ENCODE assay signal across 1 cellular context in the genomic region with DNA sequence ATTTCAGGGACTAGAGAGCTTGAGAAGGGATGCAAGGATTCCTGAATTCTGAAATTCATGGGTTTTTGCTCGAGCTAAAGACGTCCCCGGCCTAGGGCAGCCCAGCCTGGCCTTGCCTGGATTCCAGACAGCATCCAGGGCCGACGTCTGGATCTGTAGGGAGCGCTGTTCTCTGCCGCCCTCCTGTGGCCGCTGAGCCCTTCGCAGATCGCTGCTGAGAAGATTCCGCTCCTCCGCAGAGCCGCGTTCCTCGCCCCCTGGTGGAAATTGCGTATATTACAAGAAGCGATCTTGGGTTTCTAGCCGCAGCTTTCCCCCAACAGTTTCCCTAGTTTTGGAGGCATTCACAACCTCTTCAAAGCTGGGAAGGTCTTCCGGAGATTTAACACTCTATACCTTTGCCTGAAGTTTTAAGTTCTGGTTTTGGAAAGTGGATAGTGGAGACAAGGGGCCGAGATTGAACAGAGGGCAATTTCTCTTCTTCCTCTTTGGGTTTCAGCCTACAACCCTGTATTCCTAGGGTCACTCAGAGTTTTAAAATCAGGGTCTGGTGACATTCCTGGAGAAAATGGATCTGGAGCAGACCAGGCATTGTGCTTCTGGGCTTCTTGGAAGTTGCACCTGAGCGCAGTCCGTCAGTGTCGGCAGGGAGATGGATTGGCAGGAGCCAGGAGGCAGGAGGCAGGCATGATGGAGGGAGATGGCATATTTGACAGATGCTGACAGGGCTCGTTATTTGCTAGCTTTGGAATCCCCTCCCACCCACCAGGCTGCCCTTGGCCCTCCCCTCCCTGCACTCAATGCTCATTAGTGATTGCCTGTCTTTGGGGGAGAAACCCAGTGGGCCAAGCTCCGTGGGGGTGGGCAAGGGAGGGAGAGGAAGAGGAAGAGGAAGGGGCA.
TF ChIP-seq lines count a peak whose summit lies in the region.

No MANE protein-coding gene starts in this region.

TF ChIP-seq in HEK293, 187 proteins besides CTCF, POLR2A, EP300 and RAD21 (continued from another document):
- TF ChIP-seq BCL6B (tag by site-specific recombination; IDR thresholded peaks at IDR 0.05): no peak
- peak; percentile 31 for TF ChIP-seq SP2 (tag by site-specific recombination; IDR thresholded peaks at IDR 0.05)
- TF ChIP-seq ZNF366 (tag by site-specific recombination; conservative IDR thresholded peaks at IDR 0.05): no peak
- TF ChIP-seq ZBTB20 (tag by site-specific recombination; IDR thresholded peaks at IDR 0.05): no peak
- TF ChIP-seq ZNF76 (tag by site-specific recombination; IDR thresholded peaks at IDR 0.05; ENCODE audit: borderline replicate concordance, low read depth): peak; percentile 57; the same call in 1 of the 2 replicates
- TF ChIP-seq ZFP3 (tag by site-specific recombination; IDR thresholded peaks at IDR 0.05; ENCODE audit: low read depth): no peak
- no peak for TF ChIP-seq ZBTB1 (tag by site-specific recombination; IDR thresholded peaks at IDR 0.05)
- no peak for TF ChIP-seq HOXC10 (CRISPR knock-in tag; IDR thresholded peaks at IDR 0.05)
- TF ChIP-seq GLI2 (tag by site-specific recombination; IDR thresholded peaks at IDR 0.05; ENCODE audit: borderline replicate concordance, low read depth): no peak
- peak; percentile 74 for TF ChIP-seq ZNF394 (tag by site-specific recombination; IDR thresholded peaks at IDR 0.05; ENCODE audit: borderline replicate concordance)
- TF ChIP-seq ZNF324 (tag by site-specific recombination; IDR thresholded peaks at IDR 0.05): peak; percentile 48; the same call in 1 of the 2 replicates
- no peak for TF ChIP-seq ZNF791 (tag by site-specific recombination; IDR thresholded peaks at IDR 0.05)
- TF ChIP-seq ZNF280C (tag by site-specific recombination; IDR thresholded peaks at IDR 0.05): no peak
- TF ChIP-seq ZNF211 (tag by site-specific recombination; IDR thresholded peaks at IDR 0.05; ENCODE audit: low read depth): no peak
- TF ChIP-seq ZNF585B (tag by site-specific recombination; IDR thresholded peaks at IDR 0.05): no peak
- no peak for TF ChIP-seq ZNF433 (tag by site-specific recombination; IDR thresholded peaks at IDR 0.05; ENCODE audit: low read depth)
- TF ChIP-seq ZNF561 (tag by site-specific recombination; IDR thresholded peaks at IDR 0.05; ENCODE audit: borderline replicate concordance): peak; percentile 76; the same call in 1 of the 2 replicates
- TF ChIP-seq KLF1 (tag by site-specific recombination; IDR thresholded peaks at IDR 0.05): no peak
- TF ChIP-seq SP7 (tag by site-specific recombination; IDR thresholded peaks at IDR 0.05): peak; percentile 66
- TF ChIP-seq ZNF621 (tag by site-specific recombination; IDR thresholded peaks at IDR 0.05): no peak
- TF ChIP-seq HOXA7 (CRISPR knock-in tag; IDR thresholded peaks at IDR 0.05; ENCODE audit: borderline replicate concordance): no peak
- peak; percentile 72; the same call in 1 of the 2 replicates for TF ChIP-seq ZNF391 (tag by site-specific recombination; IDR thresholded peaks at IDR 0.05; ENCODE audit: borderline replicate concordance, low read depth)
- TF ChIP-seq, protein P1, sequence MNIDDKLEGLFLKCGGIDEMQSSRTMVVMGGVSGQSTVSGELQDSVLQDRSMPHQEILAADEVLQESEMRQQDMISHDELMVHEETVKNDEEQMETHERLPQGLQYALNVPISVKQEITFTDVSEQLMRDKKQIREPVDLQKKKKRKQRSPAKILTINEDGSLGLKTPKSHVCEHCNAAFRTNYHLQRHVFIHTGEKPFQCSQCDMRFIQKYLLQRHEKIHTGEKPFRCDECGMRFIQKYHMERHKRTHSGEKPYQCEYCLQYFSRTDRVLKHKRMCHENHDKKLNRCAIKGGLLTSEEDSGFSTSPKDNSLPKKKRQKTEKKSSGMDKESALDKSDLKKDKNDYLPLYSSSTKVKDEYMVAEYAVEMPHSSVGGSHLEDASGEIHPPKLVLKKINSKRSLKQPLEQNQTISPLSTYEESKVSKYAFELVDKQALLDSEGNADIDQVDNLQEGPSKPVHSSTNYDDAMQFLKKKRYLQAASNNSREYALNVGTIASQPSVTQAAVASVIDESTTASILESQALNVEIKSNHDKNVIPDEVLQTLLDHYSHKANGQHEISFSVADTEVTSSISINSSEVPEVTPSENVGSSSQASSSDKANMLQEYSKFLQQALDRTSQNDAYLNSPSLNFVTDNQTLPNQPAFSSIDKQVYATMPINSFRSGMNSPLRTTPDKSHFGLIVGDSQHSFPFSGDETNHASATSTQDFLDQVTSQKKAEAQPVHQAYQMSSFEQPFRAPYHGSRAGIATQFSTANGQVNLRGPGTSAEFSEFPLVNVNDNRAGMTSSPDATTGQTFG (tag by site-specific recombination; IDR thresholded peaks at IDR 0.05; ENCODE audit: borderline replicate concordance): no peak
- TF ChIP-seq ZNF580 (tag by site-specific recombination; IDR thresholded peaks at IDR 0.05): no peak
- TF ChIP-seq ZNF16 (tag by site-specific recombination; IDR thresholded peaks at IDR 0.05; ENCODE audit: low read depth): no peak
- TF ChIP-seq ZNF610 (tag by site-specific recombination; IDR thresholded peaks at IDR 0.05; ENCODE audit: borderline replicate concordance): 0 out of 2 replicates have a peak, but pooled peaks have one; percentile 29
- no peak for TF ChIP-seq ZNF548 (tag by site-specific recombination; IDR thresholded peaks at IDR 0.05)
- TF ChIP-seq ZNF514 (tag by site-specific recombination; IDR thresholded peaks at IDR 0.05): no peak
- no peak for TF ChIP-seq ZSCAN23 (tag by site-specific recombination; IDR thresholded peaks at IDR 0.05)
- no peak for TF ChIP-seq ZNF549 (tag by site-specific recombination; IDR thresholded peaks at IDR 0.05)
- TF ChIP-seq KLF9 (tag by site-specific recombination; IDR thresholded peaks at IDR 0.05; ENCODE audit: low read depth): no peak
- TF ChIP-seq PATZ1 (tag by site-specific recombination; IDR thresholded peaks at IDR 0.05): no peak
- TF ChIP-seq ZNF2 (tag by site-specific recombination; IDR thresholded peaks at IDR 0.05): peak; percentile 90
- TF ChIP-seq KLF10 (tag by site-specific recombination; IDR thresholded peaks at IDR 0.05): no peak
- TF ChIP-seq ZFHX2 (tag by site-specific recombination; conservative IDR thresholded peaks at IDR 0.05): no peak; the same call in 1 of the 2 replicates
- TF ChIP-seq ZSCAN5A (tag by site-specific recombination; IDR thresholded peaks at IDR 0.05): no peak
- TF ChIP-seq PRDM1 (tag by site-specific recombination; IDR thresholded peaks at IDR 0.05): peak; percentile 72
- no peak for TF ChIP-seq ZNF266 (tag by site-specific recombination; IDR thresholded peaks at IDR 0.05; ENCODE audit: low read depth)
- TF ChIP-seq ZFP69B (tag by site-specific recombination; IDR thresholded peaks at IDR 0.05): no peak
- no peak for TF ChIP-seq ZNF558 (tag by site-specific recombination; IDR thresholded peaks at IDR 0.05)
